In genomic region chrX:122134291-122134690, GRCh38 we compare ENCODE assay signal across 25 cellular contexts.
"Had no signal": no experiment of that assay in that cellular context is flagged by ENCODE, and none has a peak within 500 bp of the region (broad histone marks: within the 10 kb centered on the region; RNA-seq: fewer than 3 reads in every experiment).

No MANE protein-coding gene starts in this region.

- H3K4me1 ChIP-seq: ascending aorta, body of pancreas, Peyer's patch had no signal

- ATAC-seq: activated CD8-positive, alpha-beta T cell treated with anti-CD3 and anti-CD28 coated beads, Interleukin-2, amount 10 ng/mL, durations not matched to agents 7 days and 5 days; body of pancreas; T-helper 17 cell; WTC11 had no signal

- H3K9me3 ChIP-seq: ascending aorta, body of pancreas, Peyer's patch had no signal

- DNase-seq: activated CD4-positive, alpha-beta T cell treated with anti-CD3 and anti-CD28 coated beads for 48 hours; activated CD4-positive, alpha-beta T cell treated with anti-CD3 and anti-CD28 coated beads, Interleukin-2, amount 50 U/mL, for 4 hours; activated CD4-positive, CD25-positive, alpha-beta regulatory T cell treated with anti-CD3 and anti-CD28 coated beads, Interleukin-2, amount 50 U/mL, for 72 hours; activated CD8-positive, alpha-beta memory T cell treated with anti-CD3 and anti-CD28 coated beads, Interleukin-2, amount 50 U/mL, for 48 hours; activated CD8-positive, alpha-beta T cell treated with anti-CD3 and anti-CD28 coated beads, Interleukin-2, amount 10 ng/mL, durations not matched to agents 7 days and 5 days; activated naive CD4-positive, alpha-beta T cell treated with anti-CD3 and anti-CD28 coated beads, Interleukin-2, amount 50 U/mL, for 16 hours; activated naive CD8-positive, alpha-beta T cell treated with anti-CD3 and anti-CD28 coated beads, Interleukin-2, amount 10 ng/mL, durations not matched to agents 7 days and 5 days; activated T-cell treated with anti-CD3 and anti-CD28 coated beads, Interleukin-2, amount 50 U/mL, for 1 hour; body of pancreas; MM.1S; NCI-H1105 treated with DMSO at 0.1 percent for 48 hours; NCI-H1436 treated with DMSO at 0.1 percent for 48 hours; NCI-H187; NCI-H2081; NCI-H510A treated with DMSO at 0.1 percent for 48 hours; NCI-H69; NK-92 treated with Interleukin-12 subunit alpha and Interleukin-12 subunit beta, amount 100 ng/mL, for 24 hours; OCI-M1; Peyer's patch; SHP77 treated with DMSO at 0.1 percent for 48 hours; T-helper 17 cell; T-helper 9 cell had no signal

- H3K36me3 ChIP-seq: ascending aorta, Peyer's patch had no signal

- H3K4me3 ChIP-seq: ascending aorta, body of pancreas, Peyer's patch had no signal

- H3K27me3 ChIP-seq: ascending aorta, body of pancreas, Peyer's patch had no signal

- H3K27ac ChIP-seq: ascending aorta, body of pancreas, Peyer's patch, RWPE1 had no signal
